ENCODE assay signal across 8 cellular contexts in genomic region chr11:44727373-44728084, GRCh38. TPM values are rescaled to one million over a fixed set of nuclear protein-coding genes. Genes with fewer than 3 reads are reported as not detected.
A peak's percentile ranks its signal among the peaks of the same experiment; 100 is the strongest.
DNase-seq lines count a peak whose midpoint lies in the region; ATAC-seq and TF ChIP-seq lines count a peak whose summit lies in the region.

No MANE protein-coding gene starts in this region.

- ATAC-seq in GM18909 (IDR thresholded peaks at IDR 0.05; ENCODE audit: poor library complexity, unreplicated experiment) (peak; percentile 46), RWPE2 (ENCODE audit: low read depth) (peak; percentile 89)

- H3K9me3 ChIP-seq in HUES6 (ENCODE audit: control insufficient read depth, insufficient read depth, low read depth, low read length), result no peaks in the 10 kb centered on the region
- no peaks in the 10 kb centered on the region for H3K9me3 ChIP-seq in RWPE2 (ENCODE audit: severe bottlenecking)

- no peaks in the 10 kb centered on the region for H3K36me3 ChIP-seq in HUES6 (ENCODE audit: control insufficient read depth, insufficient read depth, low read length)
- no peaks in the 10 kb centered on the region for H3K36me3 ChIP-seq in RWPE2 (ENCODE audit: low read depth)

- peak; percentile 94 for DNase-seq in AG20443 (ENCODE audit: low spot score)
- no peak for DNase-seq in RWPE2 (ENCODE audit: low spot score)
- DNase-seq in activated naive CD4-positive, alpha-beta T cell treated with Interleukin-2 at 50 U/mL for 16 hours, result peak; percentile 81
- DNase-seq in globus pallidus (ENCODE audit: low spot score), result peak; percentile 65
- DNase-seq in occipital lobe (lab: John Stamatoyannopoulos, UW), result peak; percentile 48
- peak; percentile 71 for DNase-seq in superior temporal gyrus (ENCODE audit: extremely low spot score)

- H3K27ac ChIP-seq in HUES6 (ENCODE audit: low read depth, low read length) (peak overlapping the region; percentile 63; the same call in 1 of the 2 replicates), RWPE2 (ENCODE audit: poor library complexity, severe bottlenecking) (no peak overlapping the region)

- H3K4me1 ChIP-seq in HUES6 (ENCODE audit: control insufficient read depth, insufficient read depth, low read length) (peaks cover 57% of the 10 kb centered on the region), RWPE2 (ENCODE audit: insufficient read depth, poor library complexity, severe bottlenecking) (peaks cover 5% of the 10 kb centered on the region)

- peak; percentile 90 for TF ChIP-seq CTCF in RWPE2 (IDR thresholded peaks at IDR 0.05; ENCODE audit: poor library complexity, severe bottlenecking)

- peaks cover 36% of the 10 kb centered on the region for H3K27me3 ChIP-seq in HUES6 (ENCODE audit: control insufficient read depth, insufficient read depth, low read length)
- no peaks in the 10 kb centered on the region for H3K27me3 ChIP-seq in RWPE2 (ENCODE audit: insufficient read depth, poor library complexity, severe bottlenecking)

- H3K4me3 ChIP-seq in HUES6 (ENCODE audit: low read depth, low read length) (peak overlapping the region; percentile 74), RWPE2 (ENCODE audit: severe bottlenecking) (peak overlapping the region; percentile 48)

- peak overlapping the region; percentile 75 for H3K9ac ChIP-seq in HUES6 (ENCODE audit: low read length)

RNA-seq across cellular contexts. Expression of gene TSPAN18, which starts 0.8 kb away (rescaled TPM):
- total RNA-seq in occipital lobe, result 19.7 TPM
